Comparison of ENCODE assay signal across 8 cellular contexts in the genomic region with DNA sequence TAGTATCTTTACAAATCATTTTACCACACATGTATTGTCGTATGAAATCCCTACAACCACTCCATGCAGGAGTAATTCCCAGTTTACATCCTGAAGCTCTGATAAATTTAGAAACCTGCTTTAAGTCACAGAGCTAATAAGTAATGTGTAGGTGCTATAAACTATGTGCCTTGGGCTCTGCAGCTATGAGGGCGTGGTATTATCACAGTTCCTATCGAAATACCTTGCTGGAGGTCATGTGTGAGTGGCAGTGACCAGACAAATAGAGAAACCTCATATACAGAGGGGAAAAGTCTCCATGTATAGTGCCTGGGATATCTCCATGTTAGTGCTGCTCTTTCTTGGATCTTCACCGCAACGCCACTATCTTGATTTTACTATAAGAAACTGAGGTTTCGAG. TPM values are rescaled to one million over a fixed set of nuclear protein-coding genes. Genes with fewer than 3 reads are reported as not detected.
A peak's percentile ranks its signal among the peaks of the same experiment; 100 is the strongest.
DNase-seq lines count a peak whose midpoint lies in the region; TF ChIP-seq lines count a peak whose summit lies in the region.

No MANE protein-coding gene starts in this region.

- no peaks in the 10 kb centered on the region for H3K27me3 ChIP-seq in OCI-LY1 (ENCODE audit: insufficient read depth, low read length)
- peaks cover 0 to 3% of the 10 kb centered on the region in 2 donors for H3K27me3 ChIP-seq in duodenal mucosa (ENCODE audit: control insufficient read depth in 1 of 2, insufficient read depth in 2 of 2, low read length in 2 of 2)

- no peaks in the 10 kb centered on the region for H4K20me1 ChIP-seq in OCI-LY1 (ENCODE audit: insufficient read depth, low read length)

- H3K36me3 Mint-ChIP-seq in CD14-positive monocyte (peaks cover 6 to 9% of the 10 kb centered on the region in 2 donors), osteocyte (ENCODE audit: unreplicated experiment) (no peaks in the 10 kb centered on the region)

- peaks cover 30% of the 10 kb centered on the region for H3K4me1 ChIP-seq in OCI-LY1 (ENCODE audit: insufficient read depth, low read length, severe bottlenecking)
- peaks cover 24% of the 10 kb centered on the region in 2 donors for H3K4me1 ChIP-seq in duodenal mucosa (ENCODE audit: control insufficient read depth in 1 of 2, insufficient read depth in 2 of 2, low read length in 2 of 2)

- 0 out of 2 replicates have a peak, but pooled peaks cover 3% of the 10 kb centered on the region for H3F3A ChIP-seq in OCI-LY1 (ENCODE audit: insufficient read depth, low read length)

- H3K79me2 ChIP-seq in OCI-LY1 (ENCODE audit: insufficient read depth, low read length) = peaks cover 35% of the 10 kb centered on the region

- DNase-seq in CD14-positive monocyte (ENCODE audit: low spot score) (no peak), osteocyte (ENCODE audit: extremely low spot score, unreplicated experiment) (no peak), GOT3 (lab: John Stamatoyannopoulos, UW) (no peak), NCI-H1105 (lab: John Stamatoyannopoulos, UW) (no peak), SK-N-DZ (ENCODE audit: low spot score) (no peak)
- DNase-seq in activated CD4-positive, CD25-positive, alpha-beta regulatory T cell (lab: John Stamatoyannopoulos, UW) = no peak

- H3K4me2 ChIP-seq in OCI-LY1 (ENCODE audit: low read length) = peak overlapping the region; percentile 98; the same call in 1 of the 2 replicates

- H3K9me3 ChIP-seq in OCI-LY1 (ENCODE audit: low read length) (no peaks in the 10 kb centered on the region), duodenal mucosa (ENCODE audit: control insufficient read depth in 1 of 2, low read length in 2 of 2) (no peaks in the 10 kb centered on the region)

- H3K9me2 ChIP-seq in OCI-LY1 (ENCODE audit: low read depth, low read length) = no peaks in the 10 kb centered on the region

- H3K27me3 Mint-ChIP-seq in CD14-positive monocyte (ENCODE audit: low read depth in 3 of 3) (peaks cover 0 to 2% (median 0%) of the 10 kb centered on the region in 3 donors), osteocyte (ENCODE audit: unreplicated experiment) (peaks cover 13% of the 10 kb centered on the region)

- H3K27ac Mint-ChIP-seq in CD14-positive monocyte (peak overlapping the region in 6 of 7 donors; percentile 95 to 99 (median 98)), osteocyte (ENCODE audit: unreplicated experiment) (peak overlapping the region; percentile 98)

- no peak overlapping the region for H3K27ac ChIP-seq in OCI-LY1 (ENCODE audit: low read depth, low read length, poor library complexity, severe bottlenecking)
- H3K27ac ChIP-seq in duodenal mucosa (ENCODE audit: low read depth, low read length) = no peak overlapping the region

- H3K36me3 ChIP-seq in OCI-LY1 (ENCODE audit: insufficient read depth, low read length) (no peaks in the 10 kb centered on the region), duodenal mucosa (ENCODE audit: control insufficient read depth in 1 of 2, insufficient read depth in 2 of 2, low read length in 2 of 2) (no peaks in the 10 kb centered on the region)

- H3K9ac ChIP-seq in OCI-LY1 (ENCODE audit: low read length) (no peak overlapping the region), duodenal mucosa (ENCODE audit: low read depth in 1 of 2, low read length in 2 of 2) (peak overlapping the region; percentile 88 to 90)

- intact Hi-C loops in CD14-positive monocyte (cut with micrococcal nuclease) = loop anchor here in 1 of 2 donors (10.0 kb wide), 1 partner anchor 174 kb away; the partner anchor contains the start of genes THAP2 and ZFC3H1

- H3K4me1 Mint-ChIP-seq in CD14-positive monocyte (peaks cover 23% of the 10 kb centered on the region), osteocyte (ENCODE audit: unreplicated experiment) (peaks cover 22% of the 10 kb centered on the region)

- H3K4me3 Mint-ChIP-seq in CD14-positive monocyte = peak overlapping the region; percentile 81 to 93
- H3K4me3 Mint-ChIP-seq in osteocyte (ENCODE audit: unreplicated experiment) = peak overlapping the region; percentile 92

- H3K9me3 Mint-ChIP-seq in CD14-positive monocyte (no peaks in the 10 kb centered on the region), osteocyte (ENCODE audit: unreplicated experiment) (no peaks in the 10 kb centered on the region)

- H2AFZ ChIP-seq in OCI-LY1 (ENCODE audit: low read length) = peak overlapping the region; percentile 83

- H3K4me3 ChIP-seq in OCI-LY1 (ENCODE audit: low read depth, low read length, poor library complexity, severe bottlenecking) (peak overlapping the region; percentile 87), duodenal mucosa (ENCODE audit: low read depth in 1 of 2, low read length in 2 of 2) (peak overlapping the region in 1 of 2 donors; percentile 100)

- TF ChIP-seq CTCF in CD14-positive monocyte (IDR thresholded peaks at IDR 0.05) = no peak
- TF ChIP-seq CTCF in OCI-LY1 (IDR thresholded peaks at IDR 0.05; ENCODE audit: low read length) = no peak
- no peak for TF ChIP-seq CTCF in osteocyte (IDR thresholded peaks at IDR 0.05)

RNA-seq across cellular contexts. Expression of gene TBC1D15, which starts 0.9 kb away (rescaled TPM):
- polyA plus RNA-seq in CD14-positive monocyte = 10 to 100 TPM; 27.0 to 31.4 TPM
- total RNA-seq in osteocyte = 50.9 and 52.2 TPM in 2 replicates
- 19.1 and 19.8 TPM in 2 replicates for polyA plus RNA-seq in SK-N-DZ (2014; cell fraction: cytosol; rRNA removed)
- polyA plus RNA-seq in SK-N-DZ (2014; cell fraction: nucleus; rRNA removed) = 32.5 and 60.4 TPM in 2 replicates
